ENCODE assay signal across 9 cellular contexts in the genomic region with DNA sequence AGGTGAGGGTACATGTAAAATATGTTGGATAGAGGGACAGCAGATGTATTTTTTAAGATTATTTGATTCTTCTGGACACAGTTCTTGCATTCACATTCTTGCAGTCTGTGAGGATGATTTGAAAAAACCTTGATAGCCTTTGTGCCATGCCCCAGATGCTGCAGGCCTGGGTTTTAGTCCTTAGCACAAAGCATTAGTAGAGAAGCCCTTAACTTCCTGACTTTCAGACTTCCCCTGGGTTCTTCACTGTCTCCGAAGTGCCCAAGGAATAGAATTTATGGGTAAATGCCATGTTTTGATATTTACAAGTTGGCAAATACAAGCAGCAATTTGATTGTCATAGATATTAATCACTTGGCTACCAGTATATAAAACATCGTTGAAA.
A peak's percentile ranks its signal among the peaks of the same experiment; 100 is the strongest.
DNase-seq lines count a peak whose midpoint lies in the region; ATAC-seq, FAIRE-seq and TF ChIP-seq lines count a peak whose summit lies in the region.
"Had no signal": no experiment of that assay in that cellular context is flagged by ENCODE, and none has a peak within 500 bp of the region (broad histone marks: within the 10 kb centered on the region; RNA-seq: fewer than 3 reads in every experiment).

No MANE protein-coding gene starts in this region.

- H3K4me1 ChIP-seq in Caco-2 (peaks cover 9% of the 10 kb centered on the region; the same call in 1 of the 2 replicates), Panc1 (ENCODE audit: control insufficient read depth, insufficient read depth, low read length) (peaks cover 54% of the 10 kb centered on the region), duodenal mucosa (ENCODE audit: control insufficient read depth in 1 of 2, insufficient read depth in 2 of 2, low read length in 2 of 2) (peaks cover 29 to 34% of the 10 kb centered on the region in 2 donors)

- H3K27me3 ChIP-seq in Caco-2 (replicated peaks; ENCODE audit: control insufficient read depth, insufficient read depth, low read length), result no peaks in the 10 kb centered on the region
- H3K27me3 ChIP-seq in Panc1 (ENCODE audit: control insufficient read depth, insufficient read depth, low read length), result no peaks in the 10 kb centered on the region
- no peaks in the 10 kb centered on the region for H3K27me3 ChIP-seq in duodenal mucosa (ENCODE audit: control insufficient read depth in 1 of 2, insufficient read depth in 2 of 2, low read length in 2 of 2)

- CTCF ChIA-PET in Caco-2 (lab: Charles Lee) (no interaction called here), Panc1 (lab: Charles Lee) (no interaction called here)

- in situ Hi-C loops in Panc1 (cut with HindIII; ENCODE audit: low pct_unique_long_range_greater_than_20kb, low sequenced_read_pairs), result no loop called here

- H3K36me3 Mint-ChIP-seq in Caco-2 (ENCODE audit: insufficient read depth, unreplicated experiment) (no peaks in the 10 kb centered on the region), osteocyte (ENCODE audit: unreplicated experiment) (peaks cover 44% of the 10 kb centered on the region)

- H3K27ac ChIP-seq in Panc1 (ENCODE audit: low read length) (peak overlapping the region; percentile 96), duodenal mucosa (ENCODE audit: low read depth, low read length) (peak overlapping the region; percentile 22)

- H3K9me3 Mint-ChIP-seq in Caco-2 (ENCODE audit: unreplicated experiment) (no peaks in the 10 kb centered on the region), osteocyte (ENCODE audit: unreplicated experiment) (no peaks in the 10 kb centered on the region)

- no peak overlapping the region for H3K9ac ChIP-seq in duodenal mucosa (ENCODE audit: low read depth in 1 of 2, low read length in 2 of 2)

- H3K9me3 ChIP-seq in Caco-2, result no peaks in the 10 kb centered on the region
- H3K9me3 ChIP-seq in Panc1 (ENCODE audit: control insufficient read depth, insufficient read depth, low read depth, low read length), result no peaks in the 10 kb centered on the region
- H3K9me3 ChIP-seq in duodenal mucosa (ENCODE audit: control insufficient read depth in 1 of 2, low read length in 2 of 2), result no peaks in the 10 kb centered on the region

- H3K36me3 ChIP-seq in Caco-2 (ENCODE audit: control insufficient read depth, insufficient read depth, low read length), result no peaks in the 10 kb centered on the region
- H3K36me3 ChIP-seq in Panc1 (ENCODE audit: control insufficient read depth, insufficient read depth, low read length), result no peaks in the 10 kb centered on the region
- peaks cover 0 to 5% of the 10 kb centered on the region in 2 donors for H3K36me3 ChIP-seq in duodenal mucosa (ENCODE audit: control insufficient read depth in 1 of 2, insufficient read depth in 2 of 2, low read length in 2 of 2)

- ATAC-seq in Panc1 (peak; percentile 49), HG03196 (IDR thresholded peaks at IDR 0.05; ENCODE audit: unreplicated experiment) (no peak)

- DNase-seq in Caco-2, result no peak
- DNase-seq in Panc1 (ENCODE audit: low read depth, low spot score), result no peak
- no peak for DNase-seq in osteocyte (ENCODE audit: extremely low spot score, unreplicated experiment)
- DNase-seq in GM12891 (ENCODE audit: insufficient read length, low spot score), result no peak
- DNase-seq in NCI-H82 treated with DMSO at 0.1 percent for 48 hours (lab: John Stamatoyannopoulos, UW; ENCODE audit: unreplicated experiment), result no peak
- DNase-seq in NK-92 (lab: John Stamatoyannopoulos, UW; ENCODE audit: unreplicated experiment), result no peak
- DNase-seq: stimulated activated naive CD4-positive, alpha-beta T cell had no signal

- TF ChIP-seq POLR2A in GM12891 (IDR thresholded peaks at IDR 0.05; ENCODE audit: low read depth, low read length), result no peak

- TF ChIP-seq CTCF in Caco-2 (IDR thresholded peaks at IDR 0.05; ENCODE audit: insufficient read depth in 1 of 2, low read depth in 1 of 2, low read length in 1 of 2, severe bottlenecking in 1 of 2, unreplicated experiment in 1 of 2) (no peak), Panc1 (IDR thresholded peaks at IDR 0.05) (no peak), osteocyte (IDR thresholded peaks at IDR 0.05) (no peak)

- intact Hi-C loops in Caco-2 (cut with micrococcal nuclease; ENCODE audit: unreplicated experiment), result no loop called here
- intact Hi-C loops in Panc1 (cut with micrococcal nuclease; ENCODE audit: unreplicated experiment), result no loop called here

- FAIRE-seq in GM12891 (lab: Jason Lieb, UNC), result no peak

- H3K4me1 Mint-ChIP-seq in Caco-2 (ENCODE audit: low read depth, unreplicated experiment) (no peaks in the 10 kb centered on the region), osteocyte (ENCODE audit: unreplicated experiment) (peaks cover 64% of the 10 kb centered on the region)

- H3K4me3 ChIP-seq in Caco-2 (ENCODE audit: low read depth, low read length) (no peak overlapping the region), Panc1 (ENCODE audit: low read depth in 2 of 2, low read length in 2 of 2) (peak overlapping the region in 1 of 2 experiments; percentile 10; a peak in 1 of 4 replicates), duodenal mucosa (ENCODE audit: low read depth in 1 of 2, low read length in 2 of 2) (peak overlapping the region; percentile 7 to 13)

- H3K4me3 Mint-ChIP-seq in Caco-2 (ENCODE audit: unreplicated experiment) (peak overlapping the region; percentile 60), osteocyte (ENCODE audit: unreplicated experiment) (peak overlapping the region; percentile 49)

- H3K27me3 Mint-ChIP-seq in Caco-2 (ENCODE audit: insufficient read depth, unreplicated experiment) (peaks cover 1% of the 10 kb centered on the region), osteocyte (ENCODE audit: unreplicated experiment) (no peaks in the 10 kb centered on the region)

- no TSS peak for BruUV-seq in Caco-2 (replicated peaks; lab: Mats Ljungman, UMichigan)
- BruUV-seq in Panc1 (replicated peaks; lab: Mats Ljungman, UMichigan), result no TSS peak

- H3K27ac Mint-ChIP-seq in Caco-2 (ENCODE audit: unreplicated experiment) (peak overlapping the region; percentile 58), osteocyte (ENCODE audit: unreplicated experiment) (peak overlapping the region; percentile 86)

- POLR2A ChIA-PET in Caco-2 (lab: Charles Lee) (no interaction called here), Panc1 (lab: Charles Lee) (no interaction called here)

TF ChIP-seq in GM12891, 5 proteins besides CTCF, POLR2A, EP300 and RAD21:
- no peak for TF ChIP-seq POLR2AphosphoS5 (IDR thresholded peaks at IDR 0.05; ENCODE audit: low read depth, low read length)
- no peak for TF ChIP-seq SPI1 (IDR thresholded peaks at IDR 0.05; ENCODE audit: low read depth, low read length)
TF ChIP-seq in GM12891: peak in this region for 0.
